Comparison of ENCODE assay signal across 2 cellular contexts in the genomic region with DNA sequence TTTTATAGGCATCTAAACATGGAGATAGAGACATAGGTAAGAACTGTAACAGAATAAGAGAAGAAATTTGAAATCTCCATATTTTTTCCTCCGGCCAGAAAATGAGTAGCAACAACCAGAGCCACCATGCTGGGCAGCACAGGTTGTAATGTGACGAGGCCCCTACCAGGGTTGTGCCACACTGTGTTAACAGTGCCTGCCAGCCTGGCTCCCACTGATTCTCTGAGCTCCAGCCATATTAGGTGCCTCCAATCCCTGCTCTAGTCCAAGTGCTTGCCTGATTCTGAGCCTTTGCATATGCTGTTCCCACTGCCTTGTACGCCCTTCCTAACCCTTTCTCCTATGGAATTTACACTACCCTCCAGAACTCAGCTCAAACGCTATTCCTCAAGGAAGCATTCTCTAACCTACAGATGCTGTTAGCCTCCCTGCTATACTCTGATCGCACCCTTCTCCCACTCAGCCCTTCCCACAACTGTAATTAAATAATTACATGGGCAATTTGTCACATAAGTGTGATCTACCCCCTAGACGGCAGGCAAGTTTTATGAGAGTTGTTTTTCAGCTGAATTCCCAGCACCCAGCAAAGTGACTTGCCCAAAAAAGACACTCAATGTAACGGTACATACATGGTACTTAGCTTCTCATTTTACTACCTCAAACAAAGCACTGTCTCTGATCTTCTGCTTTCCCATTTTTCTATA.
TF ChIP-seq lines count a peak whose summit lies in the region.

No MANE protein-coding gene starts in this region.

TF ChIP-seq in HEK293, 187 proteins besides CTCF, POLR2A, EP300 and RAD21 (continued from another document and continues in another):
- TF ChIP-seq ZBTB8A (tag by site-specific recombination; IDR thresholded peaks at IDR 0.05) (0 out of 2 replicates have a peak, but pooled peaks have one; percentile 24), ZNF266 (tag by site-specific recombination; IDR thresholded peaks at IDR 0.05; ENCODE audit: low read depth) (no peak), ZNF169 (tag by site-specific recombination; IDR thresholded peaks at IDR 0.05) (no peak), ZNF404 (tag by site-specific recombination; IDR thresholded peaks at IDR 0.05) (no peak), ZNF274 (IDR thresholded peaks at IDR 0.05; ENCODE audit: low read length) (no peak), ZNF274 (tag by site-specific recombination; IDR thresholded peaks at IDR 0.05; ENCODE audit: borderline replicate concordance) (no peak), ZNF221 (tag by site-specific recombination; IDR thresholded peaks at IDR 0.05; ENCODE audit: borderline replicate concordance) (no peak), WT1 (tag by site-specific recombination; IDR thresholded peaks at IDR 0.05) (peak; percentile 64; the same call in 1 of the 2 replicates), ZNF423 (tag by site-specific recombination; IDR thresholded peaks at IDR 0.05) (peak; percentile 49; the same call in 1 of the 2 replicates), ZNF791 (tag by site-specific recombination; IDR thresholded peaks at IDR 0.05) (no peak), ZEB2 (tag by site-specific recombination; IDR thresholded peaks at IDR 0.05) (0 out of 2 replicates have a peak, but pooled peaks have one; percentile 17), ZIC2 (tag by site-specific recombination; IDR thresholded peaks at IDR 0.05) (peak; percentile 57), ZNF670 (tag by site-specific recombination; IDR thresholded peaks at IDR 0.05; ENCODE audit: low read depth) (no peak), ZNF544 (tag by site-specific recombination; IDR thresholded peaks at IDR 0.05) (no peak), ZNF114 (tag by site-specific recombination; IDR thresholded peaks at IDR 0.05) (no peak), FEZF1 (tag by site-specific recombination; IDR thresholded peaks at IDR 0.05) (peak; percentile 83), ZBTB17 (tag by site-specific recombination; IDR thresholded peaks at IDR 0.05) (peak; percentile 63; the same call in 1 of the 2 replicates), ZNF629 (tag by site-specific recombination; IDR thresholded peaks at IDR 0.05) (0 out of 2 replicates have a peak, but pooled peaks have one; percentile 14), SCRT2 (tag by site-specific recombination; IDR thresholded peaks at IDR 0.05) (no peak), ZNF394 (tag by site-specific recombination; IDR thresholded peaks at IDR 0.05; ENCODE audit: borderline replicate concordance) (peak; percentile 23; the same call in 1 of the 2 replicates), ZNF529 (tag by site-specific recombination; IDR thresholded peaks at IDR 0.05; ENCODE audit: insufficient replicate concordance) (no peak), EGR2 (tag by site-specific recombination; IDR thresholded peaks at IDR 0.05; ENCODE audit: low read depth) (peak; percentile 83), ZNF555 (tag by site-specific recombination; conservative IDR thresholded peaks at IDR 0.05) (no peak), ZNF10 (tag by site-specific recombination; IDR thresholded peaks at IDR 0.05) (no peak), BCL11B (tag by site-specific recombination; IDR thresholded peaks at IDR 0.05; ENCODE audit: low read depth) (no peak), OSR2 (tag by site-specific recombination; IDR thresholded peaks at IDR 0.05) (peak; percentile 77), ZNF324 (tag by site-specific recombination; IDR thresholded peaks at IDR 0.05) (no peak), ZNF621 (tag by site-specific recombination; IDR thresholded peaks at IDR 0.05) (no peak)
- TF ChIP-seq, protein P1, sequence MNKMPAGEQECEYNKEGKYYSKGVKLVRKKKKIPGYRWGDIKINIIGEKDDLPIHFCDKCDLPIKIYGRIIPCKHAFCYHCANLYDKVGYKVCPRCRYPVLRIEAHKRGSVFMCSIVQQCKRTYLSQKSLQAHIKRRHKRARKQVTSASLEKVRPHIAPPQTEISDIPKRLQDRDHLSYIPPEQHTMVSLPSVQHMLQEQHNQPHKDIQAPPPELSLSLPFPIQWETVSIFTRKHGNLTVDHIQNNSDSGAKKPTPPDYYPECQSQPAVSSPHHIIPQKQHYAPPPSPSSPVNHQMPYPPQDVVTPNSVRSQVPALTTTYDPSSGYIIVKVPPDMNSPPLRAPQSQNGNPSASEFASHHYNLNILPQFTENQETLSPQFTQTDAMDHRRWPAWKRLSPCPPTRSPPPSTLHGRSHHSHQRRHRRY (tag by site-specific recombination; IDR thresholded peaks at IDR 0.05): no peak
- TF ChIP-seq, protein P2, sequence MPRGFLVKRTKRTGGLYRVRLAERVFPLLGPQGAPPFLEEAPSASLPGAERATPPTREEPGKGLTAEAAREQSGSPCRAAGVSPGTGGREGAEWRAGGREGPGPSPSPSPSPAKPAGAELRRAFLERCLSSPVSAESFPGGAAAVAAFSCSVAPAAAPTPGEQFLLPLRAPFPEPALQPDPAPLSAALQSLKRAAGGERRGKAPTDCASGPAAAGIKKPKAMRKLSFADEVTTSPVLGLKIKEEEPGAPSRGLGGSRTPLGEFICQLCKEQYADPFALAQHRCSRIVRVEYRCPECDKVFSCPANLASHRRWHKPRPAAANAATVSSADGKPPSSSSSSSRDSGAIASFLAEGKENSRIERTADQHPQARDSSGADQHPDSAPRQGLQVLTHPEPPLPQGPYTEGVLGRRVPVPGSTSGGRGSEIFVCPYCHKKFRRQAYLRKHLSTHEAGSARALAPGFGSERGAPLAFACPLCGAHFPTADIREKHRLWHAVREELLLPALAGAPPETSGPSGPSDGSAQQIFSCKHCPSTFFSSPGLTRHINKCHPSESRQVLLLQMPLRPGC (tag by site-specific recombination; IDR thresholded peaks at IDR 0.05): no peak
- TF ChIP-seq, protein P3, sequence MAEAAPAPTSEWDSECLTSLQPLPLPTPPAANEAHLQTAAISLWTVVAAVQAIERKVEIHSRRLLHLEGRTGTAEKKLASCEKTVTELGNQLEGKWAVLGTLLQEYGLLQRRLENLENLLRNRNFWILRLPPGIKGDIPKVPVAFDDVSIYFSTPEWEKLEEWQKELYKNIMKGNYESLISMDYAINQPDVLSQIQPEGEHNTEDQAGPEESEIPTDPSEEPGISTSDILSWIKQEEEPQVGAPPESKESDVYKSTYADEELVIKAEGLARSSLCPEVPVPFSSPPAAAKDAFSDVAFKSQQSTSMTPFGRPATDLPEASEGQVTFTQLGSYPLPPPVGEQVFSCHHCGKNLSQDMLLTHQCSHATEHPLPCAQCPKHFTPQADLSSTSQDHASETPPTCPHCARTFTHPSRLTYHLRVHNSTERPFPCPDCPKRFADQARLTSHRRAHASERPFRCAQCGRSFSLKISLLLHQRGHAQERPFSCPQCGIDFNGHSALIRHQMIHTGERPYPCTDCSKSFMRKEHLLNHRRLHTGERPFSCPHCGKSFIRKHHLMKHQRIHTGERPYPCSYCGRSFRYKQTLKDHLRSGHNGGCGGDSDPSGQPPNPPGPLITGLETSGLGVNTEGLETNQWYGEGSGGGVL (tag by site-specific recombination; IDR thresholded peaks at IDR 0.05): no peak

TF ChIP-seq in GM23338, 12 proteins besides CTCF, POLR2A, EP300 and RAD21 (continued from another document):
- TF ChIP-seq, protein P4, sequence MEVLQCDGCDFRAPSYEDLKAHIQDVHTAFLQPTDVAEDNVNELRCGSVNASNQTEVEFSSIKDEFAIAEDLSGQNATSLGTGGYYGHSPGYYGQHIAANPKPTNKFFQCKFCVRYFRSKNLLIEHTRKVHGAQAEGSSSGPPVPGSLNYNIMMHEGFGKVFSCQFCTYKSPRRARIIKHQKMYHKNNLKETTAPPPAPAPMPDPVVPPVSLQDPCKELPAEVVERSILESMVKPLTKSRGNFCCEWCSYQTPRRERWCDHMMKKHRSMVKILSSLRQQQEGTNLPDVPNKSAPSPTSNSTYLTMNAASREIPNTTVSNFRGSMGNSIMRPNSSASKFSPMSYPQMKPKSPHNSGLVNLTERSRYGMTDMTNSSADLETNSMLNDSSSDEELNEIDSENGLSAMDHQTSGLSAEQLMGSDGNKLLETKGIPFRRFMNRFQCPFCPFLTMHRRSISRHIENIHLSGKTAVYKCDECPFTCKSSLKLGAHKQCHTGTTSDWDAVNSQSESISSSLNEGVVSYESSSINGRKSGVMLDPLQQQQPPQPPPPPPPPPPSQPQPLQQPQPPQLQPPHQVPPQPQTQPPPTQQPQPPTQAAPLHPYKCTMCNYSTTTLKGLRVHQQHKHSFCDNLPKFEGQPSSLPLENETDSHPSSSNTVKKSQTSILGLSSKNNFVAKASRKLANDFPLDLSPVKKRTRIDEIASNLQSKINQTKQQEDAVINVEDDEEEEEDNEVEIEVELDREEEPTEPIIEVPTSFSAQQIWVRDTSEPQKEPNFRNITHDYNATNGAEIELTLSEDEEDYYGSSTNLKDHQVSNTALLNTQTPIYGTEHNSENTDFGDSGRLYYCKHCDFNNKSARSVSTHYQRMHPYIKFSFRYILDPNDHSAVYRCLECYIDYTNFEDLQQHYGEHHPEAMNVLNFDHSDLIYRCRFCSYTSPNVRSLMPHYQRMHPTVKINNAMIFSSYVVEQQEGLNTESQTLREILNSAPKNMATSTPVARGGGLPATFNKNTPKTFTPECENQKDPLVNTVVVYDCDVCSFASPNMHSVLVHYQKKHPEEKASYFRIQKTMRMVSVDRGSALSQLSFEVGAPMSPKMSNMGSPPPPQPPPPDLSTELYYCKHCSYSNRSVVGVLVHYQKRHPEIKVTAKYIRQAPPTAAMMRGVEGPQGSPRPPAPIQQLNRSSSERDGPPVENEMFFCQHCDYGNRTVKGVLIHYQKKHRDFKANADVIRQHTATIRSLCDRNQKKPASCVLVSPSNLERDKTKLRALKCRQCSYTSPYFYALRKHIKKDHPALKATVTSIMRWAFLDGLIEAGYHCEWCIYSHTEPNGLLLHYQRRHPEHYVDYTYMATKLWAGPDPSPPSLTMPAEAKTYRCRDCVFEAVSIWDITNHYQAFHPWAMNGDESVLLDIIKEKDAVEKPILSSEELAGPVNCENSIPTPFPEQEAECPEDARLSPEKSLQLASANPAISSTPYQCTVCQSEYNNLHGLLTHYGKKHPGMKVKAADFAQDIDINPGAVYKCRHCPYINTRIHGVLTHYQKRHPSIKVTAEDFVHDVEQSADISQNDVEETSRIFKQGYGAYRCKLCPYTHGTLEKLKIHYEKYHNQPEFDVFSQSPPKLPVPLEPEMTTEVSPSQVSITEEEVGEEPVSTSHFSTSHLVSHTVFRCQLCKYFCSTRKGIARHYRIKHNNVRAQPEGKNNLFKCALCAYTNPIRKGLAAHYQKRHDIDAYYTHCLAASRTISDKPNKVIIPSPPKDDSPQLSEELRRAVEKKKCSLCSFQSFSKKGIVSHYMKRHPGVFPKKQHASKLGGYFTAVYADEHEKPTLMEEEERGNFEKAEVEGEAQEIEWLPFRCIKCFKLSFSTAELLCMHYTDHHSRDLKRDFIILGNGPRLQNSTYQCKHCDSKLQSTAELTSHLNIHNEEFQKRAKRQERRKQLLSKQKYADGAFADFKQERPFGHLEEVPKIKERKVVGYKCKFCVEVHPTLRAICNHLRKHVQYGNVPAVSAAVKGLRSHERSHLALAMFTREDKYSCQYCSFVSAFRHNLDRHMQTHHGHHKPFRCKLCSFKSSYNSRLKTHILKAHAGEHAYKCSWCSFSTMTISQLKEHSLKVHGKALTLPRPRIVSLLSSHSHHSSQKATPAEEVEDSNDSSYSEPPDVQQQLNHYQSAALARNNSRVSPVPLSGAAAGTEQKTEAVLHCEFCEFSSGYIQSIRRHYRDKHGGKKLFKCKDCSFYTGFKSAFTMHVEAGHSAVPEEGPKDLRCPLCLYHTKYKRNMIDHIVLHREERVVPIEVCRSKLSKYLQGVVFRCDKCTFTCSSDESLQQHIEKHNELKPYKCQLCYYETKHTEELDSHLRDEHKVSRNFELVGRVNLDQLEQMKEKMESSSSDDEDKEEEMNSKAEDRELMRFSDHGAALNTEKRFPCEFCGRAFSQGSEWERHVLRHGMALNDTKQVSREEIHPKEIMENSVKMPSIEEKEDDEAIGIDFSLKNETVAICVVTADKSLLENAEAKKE (CRISPR knock-in tag; IDR thresholded peaks at IDR 0.05): no peak
- TF ChIP-seq POLR2AphosphoS5 (IDR thresholded peaks at IDR 0.05; ENCODE audit: low read depth) (no peak), EZH2phosphoT487 (IDR thresholded peaks at IDR 0.05; ENCODE audit: unreplicated experiment) (no peak), STAT1 (IDR thresholded peaks at IDR 0.05; ENCODE audit: unreplicated experiment) (no peak), ZNF331 (CRISPR knock-in tag; IDR thresholded peaks at IDR 0.05; ENCODE audit: low read depth) (no peak), EZH2 (IDR thresholded peaks at IDR 0.05; ENCODE audit: low read depth, unreplicated experiment) (no peak)
- TF ChIP-seq, protein P5, sequence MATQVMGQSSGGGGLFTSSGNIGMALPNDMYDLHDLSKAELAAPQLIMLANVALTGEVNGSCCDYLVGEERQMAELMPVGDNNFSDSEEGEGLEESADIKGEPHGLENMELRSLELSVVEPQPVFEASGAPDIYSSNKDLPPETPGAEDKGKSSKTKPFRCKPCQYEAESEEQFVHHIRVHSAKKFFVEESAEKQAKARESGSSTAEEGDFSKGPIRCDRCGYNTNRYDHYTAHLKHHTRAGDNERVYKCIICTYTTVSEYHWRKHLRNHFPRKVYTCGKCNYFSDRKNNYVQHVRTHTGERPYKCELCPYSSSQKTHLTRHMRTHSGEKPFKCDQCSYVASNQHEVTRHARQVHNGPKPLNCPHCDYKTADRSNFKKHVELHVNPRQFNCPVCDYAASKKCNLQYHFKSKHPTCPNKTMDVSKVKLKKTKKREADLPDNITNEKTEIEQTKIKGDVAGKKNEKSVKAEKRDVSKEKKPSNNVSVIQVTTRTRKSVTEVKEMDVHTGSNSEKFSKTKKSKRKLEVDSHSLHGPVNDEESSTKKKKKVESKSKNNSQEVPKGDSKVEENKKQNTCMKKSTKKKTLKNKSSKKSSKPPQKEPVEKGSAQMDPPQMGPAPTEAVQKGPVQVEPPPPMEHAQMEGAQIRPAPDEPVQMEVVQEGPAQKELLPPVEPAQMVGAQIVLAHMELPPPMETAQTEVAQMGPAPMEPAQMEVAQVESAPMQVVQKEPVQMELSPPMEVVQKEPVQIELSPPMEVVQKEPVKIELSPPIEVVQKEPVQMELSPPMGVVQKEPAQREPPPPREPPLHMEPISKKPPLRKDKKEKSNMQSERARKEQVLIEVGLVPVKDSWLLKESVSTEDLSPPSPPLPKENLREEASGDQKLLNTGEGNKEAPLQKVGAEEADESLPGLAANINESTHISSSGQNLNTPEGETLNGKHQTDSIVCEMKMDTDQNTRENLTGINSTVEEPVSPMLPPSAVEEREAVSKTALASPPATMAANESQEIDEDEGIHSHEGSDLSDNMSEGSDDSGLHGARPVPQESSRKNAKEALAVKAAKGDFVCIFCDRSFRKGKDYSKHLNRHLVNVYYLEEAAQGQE (IDR thresholded peaks at IDR 0.05; ENCODE audit: unreplicated experiment): no peak
